1 cellular context compared by ENCODE assay signal in the genomic region with DNA sequence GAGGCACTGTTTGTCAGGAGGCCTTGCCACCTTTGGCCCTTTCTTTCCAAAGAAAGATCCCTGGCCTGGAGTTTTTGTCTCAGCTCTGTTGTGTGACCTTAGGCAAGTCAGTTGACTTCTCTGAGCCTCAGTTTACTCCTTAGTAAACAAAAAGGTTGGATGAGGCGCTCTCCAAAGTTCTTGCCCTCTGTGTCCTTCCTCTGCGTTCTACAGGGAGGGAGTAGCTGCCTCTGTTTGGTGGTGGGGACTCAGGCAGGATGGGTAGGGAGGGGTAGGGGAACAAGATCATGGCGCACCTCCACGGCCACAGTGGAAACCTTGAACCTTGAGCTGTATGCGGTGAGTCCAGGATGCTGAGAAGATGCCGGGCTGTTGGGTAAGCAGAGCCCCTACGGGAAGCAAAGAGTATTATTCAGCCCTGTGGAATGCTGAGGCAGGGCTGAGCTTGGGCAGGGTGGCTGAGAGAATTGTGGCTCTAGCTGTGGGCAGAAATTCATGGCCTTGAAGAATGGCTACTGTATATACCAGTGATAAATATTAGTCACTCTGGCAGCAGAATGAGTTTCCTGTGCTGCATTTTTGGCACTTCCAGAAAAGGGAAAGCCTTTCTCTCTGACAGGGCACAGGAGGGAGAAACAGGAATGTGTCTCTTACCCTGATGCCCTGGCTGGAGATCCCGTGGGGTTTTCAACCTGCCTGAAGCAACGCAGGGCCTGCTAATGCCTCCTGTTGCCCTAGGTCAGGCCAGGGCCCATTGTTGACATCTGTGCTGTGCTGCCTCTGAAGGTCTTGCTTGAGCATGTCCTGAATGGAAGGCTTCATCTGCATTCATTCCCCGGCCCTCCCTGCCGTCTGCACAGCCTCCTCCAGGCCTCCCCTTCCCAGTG.
TF ChIP-seq lines count a peak whose summit lies in the region.

No MANE protein-coding gene starts in this region.

TF ChIP-seq in HepG2, 621 proteins besides CTCF, POLR2A, EP300 and RAD21 (continued from another document and continues in another):
- 0 out of 2 replicates have a peak, but pooled peaks have one; percentile 17 for TF ChIP-seq NFIC (IDR thresholded peaks at IDR 0.05; ENCODE audit: low read length)
- peak; percentile 67 for TF ChIP-seq SKI (IDR thresholded peaks at IDR 0.05; ENCODE audit: partially characterized antibody)
- TF ChIP-seq ZNF746 (CRISPR knock-in tag; IDR thresholded peaks at IDR 0.05), result peak; percentile 71
- TF ChIP-seq SOX13 (IDR thresholded peaks at IDR 0.05), result no peak
- peak in 1 of 2 experiments; percentile 76; a peak in 2 of 4 replicates for TF ChIP-seq SOX13 (CRISPR knock-in tag; conservative IDR thresholded peaks at IDR 0.05 in 1 of 2, IDR thresholded peaks at IDR 0.05 in 1 of 2)
- no peak for TF ChIP-seq TCF12 (IDR thresholded peaks at IDR 0.05)
- TF ChIP-seq TCF12 (CRISPR knock-in tag; IDR thresholded peaks at IDR 0.05), result no peak
- TF ChIP-seq, protein P1, sequence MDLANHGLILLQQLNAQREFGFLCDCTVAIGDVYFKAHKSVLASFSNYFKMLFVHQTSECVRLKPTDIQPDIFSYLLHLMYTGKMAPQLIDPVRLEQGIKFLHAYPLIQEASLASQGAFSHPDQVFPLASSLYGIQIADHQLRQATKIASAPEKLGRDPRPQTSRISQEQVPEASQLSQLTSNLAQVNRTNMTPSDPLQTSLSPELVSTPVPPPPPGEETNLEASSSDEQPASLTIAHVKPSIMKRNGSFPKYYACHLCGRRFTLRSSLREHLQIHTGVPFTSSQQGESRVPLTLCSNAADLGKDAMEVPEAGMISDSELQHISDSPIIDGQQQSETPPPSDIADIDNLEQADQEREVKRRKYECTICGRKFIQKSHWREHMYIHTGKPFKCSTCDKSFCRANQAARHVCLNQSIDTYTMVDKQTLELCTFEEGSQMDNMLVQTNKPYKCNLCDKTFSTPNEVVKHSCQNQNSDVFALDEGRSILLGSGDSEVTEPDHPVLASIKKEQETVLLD (CRISPR knock-in tag; IDR thresholded peaks at IDR 0.05; ENCODE audit: low read depth), result no peak
- TF ChIP-seq LCORL (IDR thresholded peaks at IDR 0.05), result peak; percentile 36; the same call in 1 of the 2 replicates
- TF ChIP-seq LCORL (CRISPR knock-in tag; IDR thresholded peaks at IDR 0.05), result peak; percentile 78
- peak; percentile 42 for TF ChIP-seq STAG1 (CRISPR knock-in tag; IDR thresholded peaks at IDR 0.05)
- TF ChIP-seq SNRNP70 (IDR thresholded peaks at IDR 0.05; ENCODE audit: low read depth, low read length), result no peak
- TF ChIP-seq YEATS4 (CRISPR knock-in tag; IDR thresholded peaks at IDR 0.05; ENCODE audit: borderline replicate concordance), result peak; percentile 26; the same call in 1 of the 2 replicates
- no peak for TF ChIP-seq RFX3 (CRISPR knock-in tag; IDR thresholded peaks at IDR 0.05)
- TF ChIP-seq, protein P2, sequence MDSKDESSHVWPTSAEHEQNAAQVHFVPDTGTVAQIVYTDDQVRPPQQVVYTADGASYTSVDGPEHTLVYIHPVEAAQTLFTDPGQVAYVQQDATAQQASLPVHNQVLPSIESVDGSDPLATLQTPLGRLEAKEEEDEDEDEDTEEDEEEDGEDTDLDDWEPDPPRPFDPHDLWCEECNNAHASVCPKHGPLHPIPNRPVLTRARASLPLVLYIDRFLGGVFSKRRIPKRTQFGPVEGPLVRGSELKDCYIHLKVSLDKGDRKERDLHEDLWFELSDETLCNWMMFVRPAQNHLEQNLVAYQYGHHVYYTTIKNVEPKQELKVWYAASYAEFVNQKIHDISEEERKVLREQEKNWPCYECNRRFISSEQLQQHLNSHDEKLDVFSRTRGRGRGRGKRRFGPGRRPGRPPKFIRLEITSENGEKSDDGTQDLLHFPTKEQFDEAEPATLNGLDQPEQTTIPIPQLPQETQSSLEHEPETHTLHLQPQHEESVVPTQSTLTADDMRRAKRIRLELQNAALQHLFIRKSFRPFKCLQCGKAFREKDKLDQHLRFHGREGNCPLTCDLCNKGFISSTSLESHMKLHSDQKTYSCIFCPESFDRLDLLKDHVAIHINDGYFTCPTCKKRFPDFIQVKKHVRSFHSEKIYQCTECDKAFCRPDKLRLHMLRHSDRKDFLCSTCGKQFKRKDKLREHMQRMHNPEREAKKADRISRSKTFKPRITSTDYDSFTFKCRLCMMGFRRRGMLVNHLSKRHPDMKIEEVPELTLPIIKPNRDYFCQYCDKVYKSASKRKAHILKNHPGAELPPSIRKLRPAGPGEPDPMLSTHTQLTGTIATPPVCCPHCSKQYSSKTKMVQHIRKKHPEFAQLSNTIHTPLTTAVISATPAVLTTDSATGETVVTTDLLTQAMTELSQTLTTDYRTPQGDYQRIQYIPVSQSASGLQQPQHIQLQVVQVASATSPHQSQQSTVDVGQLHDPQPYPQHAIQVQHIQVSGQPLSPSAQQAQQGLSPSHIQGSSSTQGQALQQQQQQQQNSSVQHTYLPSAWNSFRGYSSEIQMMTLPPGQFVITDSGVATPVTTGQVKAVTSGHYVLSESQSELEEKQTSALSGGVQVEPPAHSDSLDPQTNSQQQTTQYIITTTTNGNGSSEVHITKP (CRISPR knock-in tag; IDR thresholded peaks at IDR 0.05; ENCODE audit: low read depth), result peak; percentile 49; the same call in 1 of the 2 replicates
- peak; percentile 67; the same call in 1 of the 2 replicates for TF ChIP-seq RXRA (CRISPR knock-in tag; IDR thresholded peaks at IDR 0.05)
- no peak for TF ChIP-seq ZNF17 (CRISPR knock-in tag; IDR thresholded peaks at IDR 0.05)
- TF ChIP-seq, protein P3, sequence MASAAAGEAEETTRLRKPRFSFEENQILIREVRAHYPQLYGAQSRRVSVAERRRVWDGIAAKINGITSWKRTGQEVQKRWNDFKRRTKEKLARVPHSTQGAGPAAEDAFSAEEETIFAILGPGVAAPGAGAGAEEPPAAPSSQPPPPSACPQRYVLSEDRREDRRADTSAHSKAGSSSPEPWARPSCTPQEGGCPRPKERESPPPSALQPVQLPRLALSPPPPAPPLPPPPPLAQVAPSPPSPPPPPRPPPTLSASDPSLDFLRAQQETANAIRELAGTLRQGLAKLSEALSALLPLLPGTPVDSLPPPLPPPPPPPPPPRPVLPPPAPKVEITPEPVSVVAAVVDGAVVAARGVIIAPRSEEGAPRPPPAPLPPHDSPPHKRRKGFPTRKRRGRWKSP (CRISPR knock-in tag; IDR thresholded peaks at IDR 0.05), result no peak
- TF ChIP-seq, protein P4, sequence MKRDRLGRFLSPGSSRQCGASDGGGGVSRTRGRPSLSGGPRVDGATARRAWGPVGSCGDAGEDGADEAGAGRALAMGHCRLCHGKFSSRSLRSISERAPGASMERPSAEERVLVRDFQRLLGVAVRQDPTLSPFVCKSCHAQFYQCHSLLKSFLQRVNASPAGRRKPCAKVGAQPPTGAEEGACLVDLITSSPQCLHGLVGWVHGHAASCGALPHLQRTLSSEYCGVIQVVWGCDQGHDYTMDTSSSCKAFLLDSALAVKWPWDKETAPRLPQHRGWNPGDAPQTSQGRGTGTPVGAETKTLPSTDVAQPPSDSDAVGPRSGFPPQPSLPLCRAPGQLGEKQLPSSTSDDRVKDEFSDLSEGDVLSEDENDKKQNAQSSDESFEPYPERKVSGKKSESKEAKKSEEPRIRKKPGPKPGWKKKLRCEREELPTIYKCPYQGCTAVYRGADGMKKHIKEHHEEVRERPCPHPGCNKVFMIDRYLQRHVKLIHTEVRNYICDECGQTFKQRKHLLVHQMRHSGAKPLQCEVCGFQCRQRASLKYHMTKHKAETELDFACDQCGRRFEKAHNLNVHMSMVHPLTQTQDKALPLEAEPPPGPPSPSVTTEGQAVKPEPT (CRISPR knock-in tag; IDR thresholded peaks at IDR 0.05; ENCODE audit: low read depth), result no peak
- TF ChIP-seq, protein P5, sequence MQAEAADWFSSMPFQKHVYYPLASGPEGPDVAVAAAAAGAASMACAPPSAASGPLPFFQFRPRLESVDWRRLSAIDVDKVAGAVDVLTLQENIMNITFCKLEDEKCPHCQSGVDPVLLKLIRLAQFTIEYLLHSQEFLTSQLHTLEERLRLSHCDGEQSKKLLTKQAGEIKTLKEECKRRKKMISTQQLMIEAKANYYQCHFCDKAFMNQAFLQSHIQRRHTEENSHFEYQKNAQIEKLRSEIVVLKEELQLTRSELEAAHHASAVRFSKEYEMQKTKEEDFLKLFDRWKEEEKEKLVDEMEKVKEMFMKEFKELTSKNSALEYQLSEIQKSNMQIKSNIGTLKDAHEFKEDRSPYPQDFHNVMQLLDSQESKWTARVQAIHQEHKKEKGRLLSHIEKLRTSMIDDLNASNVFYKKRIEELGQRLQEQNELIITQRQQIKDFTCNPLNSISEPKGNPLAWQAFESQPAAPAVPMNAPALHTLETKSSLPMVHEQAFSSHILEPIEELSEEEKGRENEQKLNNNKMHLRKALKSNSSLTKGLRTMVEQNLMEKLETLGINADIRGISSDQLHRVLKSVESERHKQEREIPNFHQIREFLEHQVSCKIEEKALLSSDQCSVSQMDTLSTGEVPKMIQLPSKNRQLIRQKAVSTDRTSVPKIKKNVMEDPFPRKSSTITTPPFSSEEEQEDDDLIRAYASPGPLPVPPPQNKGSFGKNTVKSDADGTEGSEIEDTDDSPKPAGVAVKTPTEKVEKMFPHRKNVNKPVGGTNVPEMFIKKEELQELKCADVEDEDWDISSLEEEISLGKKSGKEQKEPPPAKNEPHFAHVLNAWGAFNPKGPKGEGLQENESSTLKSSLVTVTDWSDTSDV (CRISPR knock-in tag; IDR thresholded peaks at IDR 0.05), result no peak
- TF ChIP-seq FOSL2 (CRISPR knock-in tag; IDR thresholded peaks at IDR 0.05), result peak; percentile 98
- TF ChIP-seq, protein P6, sequence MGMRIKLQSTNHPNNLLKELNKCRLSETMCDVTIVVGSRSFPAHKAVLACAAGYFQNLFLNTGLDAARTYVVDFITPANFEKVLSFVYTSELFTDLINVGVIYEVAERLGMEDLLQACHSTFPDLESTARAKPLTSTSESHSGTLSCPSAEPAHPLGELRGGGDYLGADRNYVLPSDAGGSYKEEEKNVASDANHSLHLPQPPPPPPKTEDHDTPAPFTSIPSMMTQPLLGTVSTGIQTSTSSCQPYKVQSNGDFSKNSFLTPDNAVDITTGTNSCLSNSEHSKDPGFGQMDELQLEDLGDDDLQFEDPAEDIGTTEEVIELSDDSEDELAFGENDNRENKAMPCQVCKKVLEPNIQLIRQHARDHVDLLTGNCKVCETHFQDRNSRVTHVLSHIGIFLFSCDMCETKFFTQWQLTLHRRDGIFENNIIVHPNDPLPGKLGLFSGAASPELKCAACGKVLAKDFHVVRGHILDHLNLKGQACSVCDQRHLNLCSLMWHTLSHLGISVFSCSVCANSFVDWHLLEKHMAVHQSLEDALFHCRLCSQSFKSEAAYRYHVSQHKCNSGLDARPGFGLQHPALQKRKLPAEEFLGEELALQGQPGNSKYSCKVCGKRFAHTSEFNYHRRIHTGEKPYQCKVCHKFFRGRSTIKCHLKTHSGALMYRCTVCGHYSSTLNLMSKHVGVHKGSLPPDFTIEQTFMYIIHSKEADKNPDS (CRISPR knock-in tag; IDR thresholded peaks at IDR 0.05), result no peak; the same call in 1 of the 2 replicates
- TF ChIP-seq, protein P7, sequence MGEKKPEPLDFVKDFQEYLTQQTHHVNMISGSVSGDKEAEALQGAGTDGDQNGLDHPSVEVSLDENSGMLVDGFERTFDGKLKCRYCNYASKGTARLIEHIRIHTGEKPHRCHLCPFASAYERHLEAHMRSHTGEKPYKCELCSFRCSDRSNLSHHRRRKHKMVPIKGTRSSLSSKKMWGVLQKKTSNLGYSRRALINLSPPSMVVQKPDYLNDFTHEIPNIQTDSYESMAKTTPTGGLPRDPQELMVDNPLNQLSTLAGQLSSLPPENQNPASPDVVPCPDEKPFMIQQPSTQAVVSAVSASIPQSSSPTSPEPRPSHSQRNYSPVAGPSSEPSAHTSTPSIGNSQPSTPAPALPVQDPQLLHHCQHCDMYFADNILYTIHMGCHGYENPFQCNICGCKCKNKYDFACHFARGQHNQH (CRISPR knock-in tag; IDR thresholded peaks at IDR 0.05), result peak; percentile 92
- peak; percentile 80 for TF ChIP-seq ZNF614 (CRISPR knock-in tag; IDR thresholded peaks at IDR 0.05; ENCODE audit: borderline replicate concordance)
- TF ChIP-seq MAF1 (CRISPR knock-in tag; IDR thresholded peaks at IDR 0.05; ENCODE audit: borderline replicate concordance), result no peak
- peak; percentile 64; the same call in 1 of the 2 replicates for TF ChIP-seq SRF (IDR thresholded peaks at IDR 0.05; ENCODE audit: low read depth, low read length)
- TF ChIP-seq, protein P8, sequence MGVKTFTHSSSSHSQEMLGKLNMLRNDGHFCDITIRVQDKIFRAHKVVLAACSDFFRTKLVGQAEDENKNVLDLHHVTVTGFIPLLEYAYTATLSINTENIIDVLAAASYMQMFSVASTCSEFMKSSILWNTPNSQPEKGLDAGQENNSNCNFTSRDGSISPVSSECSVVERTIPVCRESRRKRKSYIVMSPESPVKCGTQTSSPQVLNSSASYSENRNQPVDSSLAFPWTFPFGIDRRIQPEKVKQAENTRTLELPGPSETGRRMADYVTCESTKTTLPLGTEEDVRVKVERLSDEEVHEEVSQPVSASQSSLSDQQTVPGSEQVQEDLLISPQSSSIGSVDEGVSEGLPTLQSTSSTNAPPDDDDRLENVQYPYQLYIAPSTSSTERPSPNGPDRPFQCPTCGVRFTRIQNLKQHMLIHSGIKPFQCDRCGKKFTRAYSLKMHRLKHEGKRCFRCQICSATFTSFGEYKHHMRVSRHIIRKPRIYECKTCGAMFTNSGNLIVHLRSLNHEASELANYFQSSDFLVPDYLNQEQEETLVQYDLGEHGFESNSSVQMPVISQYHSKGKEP (CRISPR knock-in tag; IDR thresholded peaks at IDR 0.05), result no peak
- TF ChIP-seq ZNF335 (CRISPR knock-in tag; IDR thresholded peaks at IDR 0.05), result peak; percentile 72
- TF ChIP-seq FOSL1 (CRISPR knock-in tag; IDR thresholded peaks at IDR 0.05; ENCODE audit: borderline replicate concordance), result peak; percentile 78; the same call in 1 of the 2 replicates
- no peak for TF ChIP-seq NCOA5 (CRISPR knock-in tag; IDR thresholded peaks at IDR 0.05)
- 0 out of 2 replicates have a peak, but pooled peaks have one; percentile 70 for TF ChIP-seq ZFP36L1 (CRISPR knock-in tag; IDR thresholded peaks at IDR 0.05)
- peak; percentile 24 to 39; a peak in 2 of 4 replicates for TF ChIP-seq MAFK (conservative IDR thresholded peaks at IDR 0.05 in 1 of 2, IDR thresholded peaks at IDR 0.05 in 1 of 2; ENCODE audit: low read length in 2 of 2)
- TF ChIP-seq ATRX (CRISPR knock-in tag; IDR thresholded peaks at IDR 0.05; ENCODE audit: borderline replicate concordance), result no peak
- peak; percentile 24; the same call in 1 of the 2 replicates for TF ChIP-seq ZNF629 (CRISPR knock-in tag; conservative IDR thresholded peaks at IDR 0.05)
- TF ChIP-seq GABPB1 (CRISPR knock-in tag; IDR thresholded peaks at IDR 0.05), result peak; percentile 52; the same call in 1 of the 2 replicates
- peak; percentile 98 for TF ChIP-seq GATAD2A (CRISPR knock-in tag; IDR thresholded peaks at IDR 0.05)
- TF ChIP-seq BHLHE40 (IDR thresholded peaks at IDR 0.05; ENCODE audit: low read length), result 0 out of 2 replicates have a peak, but pooled peaks have one; percentile 6
